ENCODE assay signal across 8 cellular contexts in the genomic region with DNA sequence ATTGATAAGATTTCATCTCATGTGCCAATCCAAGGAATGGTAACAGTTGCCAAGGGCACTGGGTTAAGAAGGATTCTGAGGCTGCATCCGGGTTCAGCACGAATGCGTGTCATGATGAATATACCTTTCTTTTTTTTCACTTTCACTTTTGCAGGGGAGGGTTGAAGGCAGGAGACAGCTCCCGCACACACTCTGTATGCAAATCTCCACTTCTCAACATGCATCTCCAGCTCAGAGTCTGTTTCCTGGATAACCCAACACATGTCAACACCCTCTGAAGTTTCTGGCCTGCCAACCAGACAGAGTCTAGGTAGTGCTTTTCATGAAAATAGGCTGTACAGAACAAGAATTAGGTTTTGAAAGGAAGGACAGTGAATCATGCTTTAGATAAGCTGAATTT. TPM values are rescaled to one million over a fixed set of nuclear protein-coding genes. Genes with fewer than 3 reads are reported as not detected.
A peak's percentile ranks its signal among the peaks of the same experiment; 100 is the strongest.
DNase-seq lines count a peak whose midpoint lies in the region; ATAC-seq and TF ChIP-seq lines count a peak whose summit lies in the region.

No MANE protein-coding gene starts in this region.

- ATAC-seq in GM18517 (IDR thresholded peaks at IDR 0.05; ENCODE audit: unreplicated experiment) (peak; percentile 96), GM21717 (IDR thresholded peaks at IDR 0.05; ENCODE audit: unreplicated experiment) (peak; percentile 99), HG03558 (IDR thresholded peaks at IDR 0.05; ENCODE audit: extremely low read depth, unreplicated experiment) (peak; percentile 99), memory B cell (ENCODE audit: low read depth) (peak; percentile 99)

- in situ Hi-C loops in HAP-1 (cut with MboI; ENCODE audit: low sequenced_read_pairs): no loop called here

- no peaks in the 10 kb centered on the region for H3K9me3 ChIP-seq in HAP-1
- H3K9me3 ChIP-seq in tibial nerve: no peaks in the 10 kb centered on the region

- TF ChIP-seq CTCF in CD14-positive monocyte (IDR thresholded peaks at IDR 0.05) (no peak), tibial nerve (IDR thresholded peaks at IDR 0.05) (no peak)

- TF ChIP-seq POLR2A in tibial nerve (IDR thresholded peaks at IDR 0.05): no peak

- H3K4me1 ChIP-seq in HAP-1 (no peaks in the 10 kb centered on the region), tibial nerve (peaks cover 0 to 3% (median 0%) of the 10 kb centered on the region in 4 donors)

- peaks cover 12% of the 10 kb centered on the region for H3K4me1 Mint-ChIP-seq in memory B cell
- no peaks in the 10 kb centered on the region for H3K4me1 Mint-ChIP-seq in CD14-positive monocyte

- H3K27ac Mint-ChIP-seq in memory B cell: peak overlapping the region; percentile 94
- H3K27ac Mint-ChIP-seq in CD14-positive monocyte: peak overlapping the region in 1 of 7 donors; percentile 34

- no peak for TF ChIP-seq EP300 in tibial nerve (IDR thresholded peaks at IDR 0.05)

- peaks cover 42% of the 10 kb centered on the region for H3K36me3 Mint-ChIP-seq in memory B cell
- H3K36me3 Mint-ChIP-seq in CD14-positive monocyte: peaks cover 84 to 99% of the 10 kb centered on the region in 2 donors

- no peaks in the 10 kb centered on the region for H3K27me3 ChIP-seq in HAP-1 (ENCODE audit: low read depth)
- no peaks in the 10 kb centered on the region for H3K27me3 ChIP-seq in tibial nerve

- H3K36me3 ChIP-seq in HAP-1 (replicated peaks) (peaks cover 66% of the 10 kb centered on the region), tibial nerve (peaks cover 0 to 96% (median 11%) of the 10 kb centered on the region in 3 donors)

- H3K4me3 Mint-ChIP-seq in memory B cell (peak overlapping the region; percentile 43), CD14-positive monocyte (no peak overlapping the region)

- no peaks in the 10 kb centered on the region for H3K27me3 Mint-ChIP-seq in memory B cell
- H3K27me3 Mint-ChIP-seq in CD14-positive monocyte (ENCODE audit: low read depth in 3 of 3): peaks cover 0 to 2% (median 0%) of the 10 kb centered on the region in 3 donors

- H3K9me3 Mint-ChIP-seq in memory B cell (no peaks in the 10 kb centered on the region), CD14-positive monocyte (no peaks in the 10 kb centered on the region)

- no peak overlapping the region for H3K4me3 ChIP-seq in HAP-1
- H3K4me3 ChIP-seq in tibial nerve: no peak overlapping the region

- intact Hi-C loops in CD14-positive monocyte (cut with micrococcal nuclease): no loop called here

- 91 to 93% methylated on average over 4 of the region's 4 CpGs for WGBS in tibial nerve, 2 donors

- DNase-seq in memory B cell (ENCODE audit: low spot score in 2 of 2): peak in 1 of 2 donors; percentile 28
- no peak for DNase-seq in HAP-1 (ENCODE audit: low spot score in 2 of 2)
- no peak for DNase-seq in NK-92 (lab: John Stamatoyannopoulos, UW; ENCODE audit: unreplicated experiment)
- no peak for DNase-seq in CD14-positive monocyte (ENCODE audit: low spot score)
- DNase-seq in tibial nerve (ENCODE audit: low spot score in 2 of 2): no peak

- no peak overlapping the region for H3K27ac ChIP-seq in tibial nerve

RNA-seq across cellular contexts. Expression of gene B4GALT4, which starts 21.6 kb away (rescaled TPM):
- 1 to 10 TPM; 5.8 to 7.4 TPM for polyA plus RNA-seq in CD14-positive monocyte
- total RNA-seq in tibial nerve: 10 to 100 TPM; 16.2 to 27.3 (median 21.2) TPM

RNA-seq across cellular contexts. Expression of gene UPK1B, which starts 45.7 kb away (rescaled TPM):
- not detected for polyA plus RNA-seq in CD14-positive monocyte
- total RNA-seq in tibial nerve: not detected
